Comparison of ENCODE assay signal across 8 cellular contexts in genomic region chr1:155563377-155564066, GRCh38. TPM values are rescaled to one million over a fixed set of nuclear protein-coding genes. Genes with fewer than 3 reads are reported as not detected.
DNase-seq lines count a peak whose midpoint lies in the region; ATAC-seq and TF ChIP-seq lines count a peak whose summit lies in the region.
"Not testable (repeated sequence)": the region's sequence is repeated elsewhere in the genome, so short reads cannot be mapped to it uniquely, and the experiment has no call there.

No MANE protein-coding gene starts in this region.

- H3K4me3 Mint-ChIP-seq in activated CD4-positive, alpha-beta memory T cell treated with anti-CD3 and anti-CD28 coated beads, Interleukin-2, amount 10 ng/mL, durations not matched to agents 7 days and 5 days, result peak overlapping the region; percentile 97
- peak overlapping the region; percentile 99 for H3K4me3 Mint-ChIP-seq in dendritic cell treated with granulocyte-macrophage colony-stimulating factor and Interleukin-4, amounts not matched to agents 40 ng/mL and 50 ng/mL, for 4 days
- H3K4me3 Mint-ChIP-seq in natural killer cell treated with Interleukin-12 subunit alpha and Interleukin-12 subunit beta and Interleukin-15 and Interleukin-18, amount 100 ng/mL, for 72 hours, result peak overlapping the region; percentile 98

- WGBS in hepatocyte (ENCODE audit: low lambda C conversion rate, missing lambda C conversion rate), result under 1% methylated on average over 21 of the region's 21 CpGs
- under 1% methylated on average over 20 of the region's 21 CpGs for WGBS in suprapubic skin

- not testable (repeated sequence) for H3K36me3 ChIP-seq in HUES6 (ENCODE audit: control insufficient read depth, insufficient read depth, low read length); hepatocyte (replicated peaks; ENCODE audit: insufficient read depth, low read depth); suprapubic skin

- H3K27ac ChIP-seq in HUES6 (ENCODE audit: low read depth, low read length) (peak overlapping the region; percentile 98; the same call in 1 of the 2 replicates), hepatocyte (peak overlapping the region; percentile 100), suprapubic skin (peak overlapping the region; percentile 95)

- peaks cover 72% of the 10 kb centered on the region for H3K79me2 ChIP-seq in hepatocyte

- H3K4me3 ChIP-seq in HUES6 (ENCODE audit: low read depth, low read length), result peak overlapping the region; percentile 89
- peak overlapping the region; percentile 99 for H3K4me3 ChIP-seq in hepatocyte
- H3K4me3 ChIP-seq in suprapubic skin, result peak overlapping the region; percentile 91

- peak; percentile 0 to 11 for ATAC-seq in natural killer cell treated with Interleukin-12 subunit alpha and Interleukin-12 subunit beta and Interleukin-15 and Interleukin-18, amount 100 ng/mL, for 72 hours

- H3K4me1 ChIP-seq in HUES6 (ENCODE audit: control insufficient read depth, insufficient read depth, low read length), result not testable (repeated sequence)
- H3K4me1 ChIP-seq in hepatocyte (ENCODE audit: insufficient read depth) (peaks cover 17% of the 10 kb centered on the region), suprapubic skin (peaks cover 36% of the 10 kb centered on the region)

- H2AFZ ChIP-seq in hepatocyte, result peak overlapping the region; percentile 96

- peak overlapping the region; percentile 97 for H3K9ac ChIP-seq in HUES6 (ENCODE audit: low read length)

- peaks cover 22% of the 10 kb centered on the region for H4K20me1 ChIP-seq in hepatocyte (ENCODE audit: insufficient read depth, poor library complexity, severe bottlenecking)

- not testable (repeated sequence) for H3K9me3 ChIP-seq in HUES6 (ENCODE audit: control insufficient read depth, insufficient read depth, low read depth, low read length); hepatocyte (ENCODE audit: low read depth); suprapubic skin

- H3K9me2 ChIP-seq in hepatocyte (replicated peaks; ENCODE audit: insufficient read depth), result not testable (repeated sequence)

- H3K27me3 ChIP-seq in HUES6 (ENCODE audit: control insufficient read depth, insufficient read depth, low read length); hepatocyte; suprapubic skin: not testable (repeated sequence)

- DNase-seq in DMS153 treated with DMSO at 0.1 percent for 48 hours (lab: John Stamatoyannopoulos, UW; ENCODE audit: unreplicated experiment) (peak; percentile 58), NOMO-1 treated with DMSO at 0.1 percent for 48 hours (lab: John Stamatoyannopoulos, UW; ENCODE audit: unreplicated experiment) (peak; percentile 17)
- DNase-seq in activated CD4-positive, alpha-beta memory T cell treated with anti-CD3 and anti-CD28 coated beads, Interleukin-2, amount 10 ng/mL, durations not matched to agents 7 days and 5 days; hepatocyte (ENCODE audit: low spot score); natural killer cell treated with Interleukin-12 subunit alpha and Interleukin-12 subunit beta and Interleukin-15 and Interleukin-18, amount 100 ng/mL, for 72 hours (ENCODE audit: low spot score); suprapubic skin (ENCODE audit: low spot score in 2 of 2): not testable (repeated sequence)

- peaks cover 20% of the 10 kb centered on the region for H3K36me3 Mint-ChIP-seq in activated CD4-positive, alpha-beta memory T cell treated with anti-CD3 and anti-CD28 coated beads, Interleukin-2, amount 10 ng/mL, durations not matched to agents 7 days and 5 days (ENCODE audit: low read depth)
- peaks cover 47% of the 10 kb centered on the region for H3K36me3 Mint-ChIP-seq in dendritic cell treated with granulocyte-macrophage colony-stimulating factor and Interleukin-4, amounts not matched to agents 40 ng/mL and 50 ng/mL, for 4 days (ENCODE audit: low read depth)
- not testable (repeated sequence) for H3K36me3 Mint-ChIP-seq in natural killer cell treated with Interleukin-12 subunit alpha and Interleukin-12 subunit beta and Interleukin-15 and Interleukin-18, amount 100 ng/mL, for 72 hours

- intact Hi-C loops in dendritic cell treated with granulocyte-macrophage colony-stimulating factor and Interleukin-4, amounts not matched to agents 40 ng/mL and 50 ng/mL, for 4 days (cut with micrococcal nuclease), result not testable (repeated sequence)

- not testable (repeated sequence) for H3K9me3 Mint-ChIP-seq in activated CD4-positive, alpha-beta memory T cell treated with anti-CD3 and anti-CD28 coated beads, Interleukin-2, amount 10 ng/mL, durations not matched to agents 7 days and 5 days; dendritic cell treated with granulocyte-macrophage colony-stimulating factor and Interleukin-4, amounts not matched to agents 40 ng/mL and 50 ng/mL, for 4 days; natural killer cell treated with Interleukin-12 subunit alpha and Interleukin-12 subunit beta and Interleukin-15 and Interleukin-18, amount 100 ng/mL, for 72 hours

- TF ChIP-seq EP300 in suprapubic skin (IDR thresholded peaks at IDR 0.05), result not testable (repeated sequence)

- peak overlapping the region; percentile 83 for H3K4me2 ChIP-seq in hepatocyte

- CTCF ChIA-PET in activated CD4-positive, alpha-beta memory T cell treated with anti-CD3 and anti-CD28 coated beads, Interleukin-2, amount 10 ng/mL, durations not matched to agents 7 days and 5 days (lab: Charles Lee), result interaction anchor here (0.7 to 1.0 kb wide), 3 partner anchors 181 to 1340 kb away, joined by 3 to 5 read pairs (median 3); no protein-coding TSS in a partner anchor

- not testable (repeated sequence) for TF ChIP-seq CTCF in hepatocyte (IDR thresholded peaks at IDR 0.05; ENCODE audit: poor library complexity); suprapubic skin (IDR thresholded peaks at IDR 0.05)

- not testable (repeated sequence) for H3K27me3 Mint-ChIP-seq in activated CD4-positive, alpha-beta memory T cell treated with anti-CD3 and anti-CD28 coated beads, Interleukin-2, amount 10 ng/mL, durations not matched to agents 7 days and 5 days; dendritic cell treated with granulocyte-macrophage colony-stimulating factor and Interleukin-4, amounts not matched to agents 40 ng/mL and 50 ng/mL, for 4 days; natural killer cell treated with Interleukin-12 subunit alpha and Interleukin-12 subunit beta and Interleukin-15 and Interleukin-18, amount 100 ng/mL, for 72 hours

- POLR2A ChIA-PET in activated CD4-positive, alpha-beta memory T cell treated with anti-CD3 and anti-CD28 coated beads, Interleukin-2, amount 10 ng/mL, durations not matched to agents 7 days and 5 days (lab: Charles Lee), result interaction anchor here (0.6 to 2.5 kb wide), 12 partner anchors 8 to 311 kb away, joined by 3 to 26 read pairs (median 3); partner anchors contain the start of genes FDPS and SYT11

- peak overlapping the region; percentile 95 for H3K27ac Mint-ChIP-seq in activated CD4-positive, alpha-beta memory T cell treated with anti-CD3 and anti-CD28 coated beads, Interleukin-2, amount 10 ng/mL, durations not matched to agents 7 days and 5 days
- H3K27ac Mint-ChIP-seq in dendritic cell treated with granulocyte-macrophage colony-stimulating factor and Interleukin-4, amounts not matched to agents 40 ng/mL and 50 ng/mL, for 4 days, result peak overlapping the region; percentile 93
- peak overlapping the region; percentile 97 to 98 for H3K27ac Mint-ChIP-seq in natural killer cell treated with Interleukin-12 subunit alpha and Interleukin-12 subunit beta and Interleukin-15 and Interleukin-18, amount 100 ng/mL, for 72 hours

- not testable (repeated sequence) for TF ChIP-seq POLR2A in suprapubic skin (IDR thresholded peaks at IDR 0.05)

- H3K4me1 Mint-ChIP-seq in activated CD4-positive, alpha-beta memory T cell treated with anti-CD3 and anti-CD28 coated beads, Interleukin-2, amount 10 ng/mL, durations not matched to agents 7 days and 5 days, result peaks cover 38% of the 10 kb centered on the region
- H3K4me1 Mint-ChIP-seq in dendritic cell treated with granulocyte-macrophage colony-stimulating factor and Interleukin-4, amounts not matched to agents 40 ng/mL and 50 ng/mL, for 4 days (ENCODE audit: low read depth), result peaks cover 24% of the 10 kb centered on the region
- peaks cover 17 to 25% of the 10 kb centered on the region in 2 donors for H3K4me1 Mint-ChIP-seq in natural killer cell treated with Interleukin-12 subunit alpha and Interleukin-12 subunit beta and Interleukin-15 and Interleukin-18, amount 100 ng/mL, for 72 hours (ENCODE audit: low read depth in 2 of 2)

RNA-seq across cellular contexts. Expression of gene ASH1L, which starts 0.9 kb away (rescaled TPM):
- 10 to 100 TPM; 35.9 to 42.0 TPM for total RNA-seq in activated CD4-positive, alpha-beta memory T cell treated with anti-CD3 and anti-CD28 coated beads, Interleukin-2, amount 10 ng/mL, durations not matched to agents 7 days and 5 days
- 30.6 and 32.0 TPM in 2 replicates for total RNA-seq in hepatocyte
- polyA plus RNA-seq in hepatocyte, result 14.5 and 22.4 TPM in 2 replicates
- total RNA-seq in natural killer cell treated with Interleukin-12 subunit alpha and Interleukin-12 subunit beta and Interleukin-15 and Interleukin-18, amount 100 ng/mL, for 72 hours, result 10 to 100 TPM; 54.3 to 85.5 TPM
- total RNA-seq in suprapubic skin, result 100 to 1,000 TPM in 1 of 4 donors, 10 to 100 TPM in 3; 51.9 to 121 (median 66.2) TPM

RNA-seq across cellular contexts. Expression of gene MSTO1, which starts 46.5 kb away (rescaled TPM):
- total RNA-seq in activated CD4-positive, alpha-beta memory T cell treated with anti-CD3 and anti-CD28 coated beads, Interleukin-2, amount 10 ng/mL, durations not matched to agents 7 days and 5 days, result 10 to 100 TPM; 43.4 to 43.6 TPM
- total RNA-seq in hepatocyte, result 15.1 and 15.7 TPM in 2 replicates
- polyA plus RNA-seq in hepatocyte, result 43.4 and 54.6 TPM in 2 replicates
- total RNA-seq in natural killer cell treated with Interleukin-12 subunit alpha and Interleukin-12 subunit beta and Interleukin-15 and Interleukin-18, amount 100 ng/mL, for 72 hours, result 100 to 1,000 TPM in 1 of 2 donors, 10 to 100 TPM in 1; 63.9 to 116 TPM
- total RNA-seq in suprapubic skin, result 10 to 100 TPM; 11.7 to 31.6 (median 24.1) TPM
